Comparison of ENCODE assay signal across 1 cellular context in the genomic region with DNA sequence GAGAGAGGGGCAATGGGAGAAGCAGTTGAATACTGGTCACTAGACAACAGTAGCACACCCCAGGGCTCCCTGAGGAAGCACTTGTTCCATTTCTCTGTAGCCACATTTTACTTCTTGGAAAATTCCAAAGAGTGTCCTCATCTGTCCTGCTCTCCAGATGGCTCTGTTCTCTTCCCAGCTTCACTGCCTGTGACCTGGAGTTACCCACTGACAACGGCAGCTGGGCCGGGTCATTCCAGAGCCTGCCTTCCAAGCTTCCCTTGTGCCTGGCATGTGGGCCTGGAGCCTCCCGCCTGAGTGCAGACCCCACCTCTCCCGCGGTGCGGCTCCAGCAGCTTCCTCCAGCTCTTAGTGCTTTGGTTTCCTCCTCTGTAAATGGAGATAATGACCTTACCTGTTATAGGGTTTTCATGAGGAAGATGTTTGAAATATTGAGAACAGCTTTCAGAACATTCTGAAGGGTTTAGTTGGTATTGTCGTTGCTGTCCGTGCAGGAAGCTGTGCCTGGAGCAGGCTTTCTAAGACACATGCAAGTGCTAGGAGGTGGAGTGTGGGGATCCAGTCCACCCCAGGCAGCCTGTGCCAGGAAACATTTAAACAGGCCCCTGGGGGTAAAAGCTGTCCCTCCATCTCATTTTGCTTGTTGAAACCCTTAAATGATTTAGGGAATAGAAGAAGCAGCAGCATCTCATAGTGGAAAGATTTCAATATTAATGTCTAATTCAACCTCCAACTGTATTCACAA.
TF ChIP-seq lines count a peak whose summit lies in the region.

No MANE protein-coding gene starts in this region.

TF ChIP-seq in liver, 16 proteins besides CTCF, POLR2A, EP300 and RAD21 (continued from another document):
- TF ChIP-seq GABPA (IDR thresholded peaks at IDR 0.05 in 1 of 2, conservative IDR thresholded peaks at IDR 0.05 in 1 of 2) (no peak), EGR1 (IDR thresholded peaks at IDR 0.05; ENCODE audit: low read depth in 2 of 2) (no peak), NR2F2 (IDR thresholded peaks at IDR 0.05) (peak; percentile 77), FOXA1 (IDR thresholded peaks at IDR 0.05) (no peak), HNF4G (IDR thresholded peaks at IDR 0.05) (no peak), TAF1 (conservative IDR thresholded peaks at IDR 0.05) (no peak), HNF4A (conservative IDR thresholded peaks at IDR 0.05) (no peak)
- TF ChIP-seq, protein P1, sequence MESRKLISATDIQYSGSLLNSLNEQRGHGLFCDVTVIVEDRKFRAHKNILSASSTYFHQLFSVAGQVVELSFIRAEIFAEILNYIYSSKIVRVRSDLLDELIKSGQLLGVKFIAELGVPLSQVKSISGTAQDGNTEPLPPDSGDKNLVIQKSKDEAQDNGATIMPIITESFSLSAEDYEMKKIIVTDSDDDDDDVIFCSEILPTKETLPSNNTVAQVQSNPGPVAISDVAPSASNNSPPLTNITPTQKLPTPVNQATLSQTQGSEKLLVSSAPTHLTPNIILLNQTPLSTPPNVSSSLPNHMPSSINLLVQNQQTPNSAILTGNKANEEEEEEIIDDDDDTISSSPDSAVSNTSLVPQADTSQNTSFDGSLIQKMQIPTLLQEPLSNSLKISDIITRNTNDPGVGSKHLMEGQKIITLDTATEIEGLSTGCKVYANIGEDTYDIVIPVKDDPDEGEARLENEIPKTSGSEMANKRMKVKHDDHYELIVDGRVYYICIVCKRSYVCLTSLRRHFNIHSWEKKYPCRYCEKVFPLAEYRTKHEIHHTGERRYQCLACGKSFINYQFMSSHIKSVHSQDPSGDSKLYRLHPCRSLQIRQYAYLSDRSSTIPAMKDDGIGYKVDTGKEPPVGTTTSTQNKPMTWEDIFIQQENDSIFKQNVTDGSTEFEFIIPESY (IDR thresholded peaks at IDR 0.05), result no peak
